In genomic region chr20:2542361-2542760, GRCh38 we compare ENCODE assay signal across 38 cellular contexts. TPM values are rescaled to one million over a fixed set of nuclear protein-coding genes. Genes with fewer than 3 reads are reported as not detected.
"Had no signal": no experiment of that assay in that cellular context is flagged by ENCODE, and none has a peak within 500 bp of the region (broad histone marks: within the 10 kb centered on the region; RNA-seq: fewer than 3 reads in every experiment).

No MANE protein-coding gene starts in this region.

- DNase-seq: Kasumi-1, MG63, MM.1S, MV-4-11, NCI-H1048, NCI-H1092, NCI-H1092 treated with DMSO at 0.1 percent for 48 hours, NCI-H1105, NCI-H1105 treated with DMSO at 0.1 percent for 48 hours, NCI-H1417, NCI-H1417 treated with DMSO at 0.1 percent for 48 hours, NCI-H1436, NCI-H1436 treated with DMSO at 0.1 percent for 48 hours, NCI-H146, NCI-H1694, NCI-H1694 treated with DMSO at 0.1 percent for 48 hours, NCI-H187, NCI-H187 treated with DMSO at 0.1 percent for 48 hours, NCI-H1930, NCI-H2029, NCI-H2029 treated with DMSO at 0.1 percent for 48 hours, NCI-H2081, NCI-H2081 treated with DMSO at 0.1 percent for 48 hours, NCI-H2107, NCI-H2171, NCI-H2227 treated with DMSO at 0.1 percent for 48 hours, NCI-H226, NCI-H345, NCI-H446, NCI-H446 treated with DMSO at 0.1 percent for 48 hours, NCI-H510A, NCI-H510A treated with DMSO at 0.1 percent for 48 hours, NCI-H524, NCI-H524 treated with DMSO at 0.1 percent for 48 hours had no signal

- H3K36me3 ChIP-seq: MG63 had no signal

- H3K4me3 ChIP-seq: MG63 had no signal

- H3K9me3 ChIP-seq: MG63 had no signal

RNA-seq across cellular contexts. Expression of gene TMC2, which starts 6.0 kb away (rescaled TPM):
- total RNA-seq: LHCN-M2, M059J, MCF 10A, NCI-H460 had no signal
